Comparison of ENCODE assay signal across 8 cellular contexts in genomic region chr5:32283539-32284377, GRCh38. TPM values are rescaled to one million over a fixed set of nuclear protein-coding genes. Genes with fewer than 3 reads are reported as not detected.
A peak's percentile ranks its signal among the peaks of the same experiment; 100 is the strongest.
DNase-seq lines count a peak whose midpoint lies in the region; ATAC-seq and TF ChIP-seq lines count a peak whose summit lies in the region.

No MANE protein-coding gene starts in this region.

- DNase-seq in MG63 (peak; percentile 61), glomerular endothelial cell (ENCODE audit: extremely low read depth, low read depth, low spot score) (peak; percentile 58), uterus (no peak), DMS 273 treated with DMSO at 0.1 percent for 48 hours (lab: John Stamatoyannopoulos, UW) (no peak), SIG-M5 treated with dmso at 0.1 percent for 504 hours (lab: John Stamatoyannopoulos, UW; ENCODE audit: unreplicated experiment) (no peak), NCI-H2227 (lab: John Stamatoyannopoulos, UW; ENCODE audit: unreplicated experiment) (no peak)

- H3K27me3 ChIP-seq in MG63 (no peaks in the 10 kb centered on the region), uterus (no peaks in the 10 kb centered on the region)

- no peak for TF ChIP-seq CTCF in uterus (IDR thresholded peaks at IDR 0.05)

- ATAC-seq in GM18499 (IDR thresholded peaks at IDR 0.05; ENCODE audit: insufficient read depth, unreplicated experiment) (peak; percentile 68), GM21723 (IDR thresholded peaks at IDR 0.05; ENCODE audit: unreplicated experiment) (peak; percentile 46)

- no peak overlapping the region for H3K27ac ChIP-seq in uterus

- TF ChIP-seq POLR2A in uterus (IDR thresholded peaks at IDR 0.05), result no peak

- intact Hi-C loops in uterus (cut with DNase I; ENCODE audit: low total_unique reads), result no loop called here

- no peaks in the 10 kb centered on the region for H3K4me1 ChIP-seq in uterus

- H3K9me3 ChIP-seq in MG63 (no peaks in the 10 kb centered on the region), uterus (no peaks in the 10 kb centered on the region)

- peaks cover 3% of the 10 kb centered on the region for H3K36me3 ChIP-seq in MG63
- no peaks in the 10 kb centered on the region for H3K36me3 ChIP-seq in uterus

- H3K4me3 ChIP-seq in MG63 (no peak overlapping the region), uterus (no peak overlapping the region)

RNA-seq across cellular contexts. Expression of gene MTMR12, which starts 29.0 kb away (rescaled TPM):
- total RNA-seq in MG63 (2014; rRNA removed; shearing (Covaris generic); ENCODE audit: low replicate concordance), result 11.7 and 12.1 TPM in 2 replicates
- total RNA-seq in glomerular endothelial cell, result 33.9 and 46.1 TPM in 2 replicates
- total RNA-seq in uterus, result 10 to 100 TPM; 37.6 to 96.6 (median 54.6) TPM

Comparison
In these comparisons a context has a peak if more than half of its experiments do, and no peak if none do; other contexts are left out.
1. DNase-seq: peak in MG63 (single experiment) and glomerular endothelial cell (single experiment); none in uterus (0 of 2), DMS 273 treated with DMSO at 0.1 percent for 48 hours (single experiment), SIG-M5 treated with dmso at 0.1 percent for 504 hours (single experiment) and NCI-H2227 (single experiment).